1 cellular context compared by ENCODE assay signal in the genomic region with DNA sequence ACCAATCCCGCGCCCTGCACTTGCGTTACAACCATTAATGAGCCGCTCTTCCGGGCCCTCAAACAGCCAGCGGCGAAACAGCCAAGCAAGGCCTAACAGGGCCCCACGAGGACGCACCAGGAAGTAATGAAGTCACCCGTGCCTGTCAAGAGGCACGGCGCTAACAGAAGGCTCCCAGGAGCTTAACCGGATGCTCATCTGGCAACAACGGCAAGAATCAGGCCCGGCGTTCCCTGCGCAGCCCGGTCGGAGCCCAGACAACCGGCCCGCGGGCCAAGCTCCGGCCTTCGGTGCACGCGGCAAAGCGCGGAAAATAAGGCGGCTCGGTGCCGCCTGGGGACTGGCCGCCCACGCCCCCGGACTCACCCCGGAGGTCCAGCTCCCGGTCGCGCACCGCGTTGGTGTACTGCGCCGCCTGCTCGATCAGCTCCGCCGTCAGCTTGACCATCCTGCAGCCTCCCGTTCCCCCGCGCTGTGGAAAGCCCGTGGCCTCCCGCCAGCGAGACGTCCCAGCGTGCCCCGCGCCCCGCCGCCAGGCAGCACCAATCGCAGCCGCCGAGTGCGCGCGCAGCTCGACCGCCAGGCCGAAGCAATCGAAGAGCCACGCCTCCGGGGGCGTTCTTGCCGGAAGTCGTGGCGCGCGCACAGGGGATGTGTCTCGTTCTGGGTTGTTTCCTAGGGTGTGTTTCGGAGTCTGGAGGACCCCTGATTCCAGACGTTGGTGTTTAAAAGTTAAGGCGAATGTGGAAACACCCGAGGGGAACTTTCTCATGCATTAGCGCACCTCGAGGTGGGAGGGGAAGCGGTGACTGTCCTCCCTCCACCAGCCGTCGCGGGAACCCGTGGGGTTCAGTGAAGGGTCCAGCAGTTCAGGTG.
TF ChIP-seq lines count a peak whose summit lies in the region.

A gene (minus strand): TSS at position 518 of the 876 bp plus-strand sequence. CDS start 70 bp downstream, at position 448.

TF ChIP-seq in HepG2, 621 proteins besides CTCF, POLR2A, EP300 and RAD21 (continued from another document and continues in another):
- TF ChIP-seq TGIF2 (CRISPR knock-in tag; IDR thresholded peaks at IDR 0.05) (peak; percentile 97), HMG20B (CRISPR knock-in tag; conservative IDR thresholded peaks at IDR 0.05) (no peak; the same call in none of the 2 replicates), CAMTA2 (CRISPR knock-in tag; IDR thresholded peaks at IDR 0.05; ENCODE audit: borderline replicate concordance) (peak; percentile 78; the same call in 1 of the 2 replicates), CBX2 (IDR thresholded peaks at IDR 0.05; ENCODE audit: low read depth, low read length) (no peak), CBX2 (CRISPR knock-in tag; IDR thresholded peaks at IDR 0.05; ENCODE audit: low read depth) (peak; percentile 29; the same call in 1 of the 2 replicates), CREB1 (IDR thresholded peaks at IDR 0.05) (peak; percentile 44), CREB1 (CRISPR knock-in tag; IDR thresholded peaks at IDR 0.05) (no peak), ZNF768 (CRISPR knock-in tag; IDR thresholded peaks at IDR 0.05) (peak; percentile 70), ZNF235 (CRISPR knock-in tag; IDR thresholded peaks at IDR 0.05; ENCODE audit: borderline replicate concordance) (peak; percentile 62; the same call in 1 of the 2 replicates), KLF6 (CRISPR knock-in tag; IDR thresholded peaks at IDR 0.05) (peak; percentile 84; the same call in 1 of the 2 replicates), FOXA1 (IDR thresholded peaks at IDR 0.05) (no peak), FOXA1 (CRISPR knock-in tag; IDR thresholded peaks at IDR 0.05) (peak; percentile 31; the same call in 1 of the 2 replicates), NR2F6 (IDR thresholded peaks at IDR 0.05) (no peak), NR2F6 (CRISPR knock-in tag; IDR thresholded peaks at IDR 0.05) (0 out of 2 replicates have a peak, but pooled peaks have one; percentile 29), SSRP1 (CRISPR knock-in tag; IDR thresholded peaks at IDR 0.05) (no peak; the same call in 1 of the 2 replicates), ZNF850 (CRISPR knock-in tag; conservative IDR thresholded peaks at IDR 0.05) (peak; percentile 58; the same call in 1 of the 2 replicates), ZNF547 (CRISPR knock-in tag; IDR thresholded peaks at IDR 0.05) (no peak), ZNF644 (CRISPR knock-in tag; IDR thresholded peaks at IDR 0.05; ENCODE audit: low read depth) (no peak), ERF (CRISPR knock-in tag; IDR thresholded peaks at IDR 0.05) (peak; percentile 86), EEA1 (CRISPR knock-in tag; IDR thresholded peaks at IDR 0.05; ENCODE audit: borderline replicate concordance) (0 out of 2 replicates have a peak, but pooled peaks have one; percentile 26), ZNF430 (CRISPR knock-in tag; IDR thresholded peaks at IDR 0.05) (peak; percentile 91), HOXA7 (CRISPR knock-in tag; IDR thresholded peaks at IDR 0.05) (no peak), PAX8 (CRISPR knock-in tag; IDR thresholded peaks at IDR 0.05; ENCODE audit: borderline replicate concordance) (0 out of 2 replicates have a peak, but pooled peaks have one; percentile 95), ZNF790 (CRISPR knock-in tag; IDR thresholded peaks at IDR 0.05; ENCODE audit: borderline replicate concordance) (no peak), ZNF724P (CRISPR knock-in tag; IDR thresholded peaks at IDR 0.05; ENCODE audit: borderline replicate concordance) (peak; percentile 67), ZNF138 (CRISPR knock-in tag; IDR thresholded peaks at IDR 0.05; ENCODE audit: low read depth) (peak; percentile 65; the same call in 1 of the 2 replicates), SNAPC2 (CRISPR knock-in tag; IDR thresholded peaks at IDR 0.05) (no peak; the same call in 1 of the 2 replicates), PHF5A (CRISPR knock-in tag; IDR thresholded peaks at IDR 0.05; ENCODE audit: low read depth, unreplicated experiment) (peak; percentile 95), SKI (IDR thresholded peaks at IDR 0.05; ENCODE audit: partially characterized antibody) (peak; percentile 53), ZSCAN29 (CRISPR knock-in tag; conservative IDR thresholded peaks at IDR 0.05) (peak; percentile 89), JUNB (CRISPR knock-in tag; IDR thresholded peaks at IDR 0.05; ENCODE audit: borderline replicate concordance) (peak; percentile 60; the same call in 1 of the 2 replicates), ZNF296 (CRISPR knock-in tag; conservative IDR thresholded peaks at IDR 0.05) (0 out of 2 replicates have a peak, but pooled peaks have one; percentile 4), NFKBIZ (CRISPR knock-in tag; IDR thresholded peaks at IDR 0.05) (peak; percentile 84; the same call in 1 of the 2 replicates), ZNF333 (CRISPR knock-in tag; IDR thresholded peaks at IDR 0.05; ENCODE audit: borderline replicate concordance) (peak; percentile 77; the same call in 1 of the 2 replicates)
- TF ChIP-seq, protein P1, sequence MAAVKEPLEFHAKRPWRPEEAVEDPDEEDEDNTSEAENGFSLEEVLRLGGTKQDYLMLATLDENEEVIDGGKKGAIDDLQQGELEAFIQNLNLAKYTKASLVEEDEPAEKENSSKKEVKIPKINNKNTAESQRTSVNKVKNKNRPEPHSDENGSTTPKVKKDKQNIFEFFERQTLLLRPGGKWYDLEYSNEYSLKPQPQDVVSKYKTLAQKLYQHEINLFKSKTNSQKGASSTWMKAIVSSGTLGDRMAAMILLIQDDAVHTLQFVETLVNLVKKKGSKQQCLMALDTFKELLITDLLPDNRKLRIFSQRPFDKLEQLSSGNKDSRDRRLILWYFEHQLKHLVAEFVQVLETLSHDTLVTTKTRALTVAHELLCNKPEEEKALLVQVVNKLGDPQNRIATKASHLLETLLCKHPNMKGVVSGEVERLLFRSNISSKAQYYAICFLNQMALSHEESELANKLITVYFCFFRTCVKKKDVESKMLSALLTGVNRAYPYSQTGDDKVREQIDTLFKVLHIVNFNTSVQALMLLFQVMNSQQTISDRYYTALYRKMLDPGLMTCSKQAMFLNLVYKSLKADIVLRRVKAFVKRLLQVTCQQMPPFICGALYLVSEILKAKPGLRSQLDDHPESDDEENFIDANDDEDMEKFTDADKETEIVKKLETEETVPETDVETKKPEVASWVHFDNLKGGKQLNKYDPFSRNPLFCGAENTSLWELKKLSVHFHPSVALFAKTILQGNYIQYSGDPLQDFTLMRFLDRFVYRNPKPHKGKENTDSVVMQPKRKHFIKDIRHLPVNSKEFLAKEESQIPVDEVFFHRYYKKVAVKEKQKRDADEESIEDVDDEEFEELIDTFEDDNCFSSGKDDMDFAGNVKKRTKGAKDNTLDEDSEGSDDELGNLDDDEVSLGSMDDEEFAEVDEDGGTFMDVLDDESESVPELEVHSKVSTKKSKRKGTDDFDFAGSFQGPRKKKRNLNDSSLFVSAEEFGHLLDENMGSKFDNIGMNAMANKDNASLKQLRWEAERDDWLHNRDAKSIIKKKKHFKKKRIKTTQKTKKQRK (IDR thresholded peaks at IDR 0.05; ENCODE audit: low read length), result no peak
- TF ChIP-seq, protein P2, sequence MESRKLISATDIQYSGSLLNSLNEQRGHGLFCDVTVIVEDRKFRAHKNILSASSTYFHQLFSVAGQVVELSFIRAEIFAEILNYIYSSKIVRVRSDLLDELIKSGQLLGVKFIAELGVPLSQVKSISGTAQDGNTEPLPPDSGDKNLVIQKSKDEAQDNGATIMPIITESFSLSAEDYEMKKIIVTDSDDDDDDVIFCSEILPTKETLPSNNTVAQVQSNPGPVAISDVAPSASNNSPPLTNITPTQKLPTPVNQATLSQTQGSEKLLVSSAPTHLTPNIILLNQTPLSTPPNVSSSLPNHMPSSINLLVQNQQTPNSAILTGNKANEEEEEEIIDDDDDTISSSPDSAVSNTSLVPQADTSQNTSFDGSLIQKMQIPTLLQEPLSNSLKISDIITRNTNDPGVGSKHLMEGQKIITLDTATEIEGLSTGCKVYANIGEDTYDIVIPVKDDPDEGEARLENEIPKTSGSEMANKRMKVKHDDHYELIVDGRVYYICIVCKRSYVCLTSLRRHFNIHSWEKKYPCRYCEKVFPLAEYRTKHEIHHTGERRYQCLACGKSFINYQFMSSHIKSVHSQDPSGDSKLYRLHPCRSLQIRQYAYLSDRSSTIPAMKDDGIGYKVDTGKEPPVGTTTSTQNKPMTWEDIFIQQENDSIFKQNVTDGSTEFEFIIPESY (CRISPR knock-in tag; IDR thresholded peaks at IDR 0.05), result peak; percentile 38; the same call in 1 of the 2 replicates
- TF ChIP-seq, protein P3, sequence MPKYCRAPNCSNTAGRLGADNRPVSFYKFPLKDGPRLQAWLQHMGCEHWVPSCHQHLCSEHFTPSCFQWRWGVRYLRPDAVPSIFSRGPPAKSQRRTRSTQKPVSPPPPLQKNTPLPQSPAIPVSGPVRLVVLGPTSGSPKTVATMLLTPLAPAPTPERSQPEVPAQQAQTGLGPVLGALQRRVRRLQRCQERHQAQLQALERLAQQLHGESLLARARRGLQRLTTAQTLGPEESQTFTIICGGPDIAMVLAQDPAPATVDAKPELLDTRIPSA (CRISPR knock-in tag; IDR thresholded peaks at IDR 0.05; ENCODE audit: borderline replicate concordance), result no peak; the same call in 1 of the 2 replicates
- TF ChIP-seq, protein P4, sequence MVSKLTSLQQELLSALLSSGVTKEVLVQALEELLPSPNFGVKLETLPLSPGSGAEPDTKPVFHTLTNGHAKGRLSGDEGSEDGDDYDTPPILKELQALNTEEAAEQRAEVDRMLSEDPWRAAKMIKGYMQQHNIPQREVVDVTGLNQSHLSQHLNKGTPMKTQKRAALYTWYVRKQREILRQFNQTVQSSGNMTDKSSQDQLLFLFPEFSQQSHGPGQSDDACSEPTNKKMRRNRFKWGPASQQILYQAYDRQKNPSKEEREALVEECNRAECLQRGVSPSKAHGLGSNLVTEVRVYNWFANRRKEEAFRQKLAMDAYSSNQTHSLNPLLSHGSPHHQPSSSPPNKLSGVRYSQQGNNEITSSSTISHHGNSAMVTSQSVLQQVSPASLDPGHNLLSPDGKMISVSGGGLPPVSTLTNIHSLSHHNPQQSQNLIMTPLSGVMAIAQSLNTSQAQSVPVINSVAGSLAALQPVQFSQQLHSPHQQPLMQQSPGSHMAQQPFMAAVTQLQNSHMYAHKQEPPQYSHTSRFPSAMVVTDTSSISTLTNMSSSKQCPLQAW (CRISPR knock-in tag; IDR thresholded peaks at IDR 0.05), result peak; percentile 93
- TF ChIP-seq, protein P5, sequence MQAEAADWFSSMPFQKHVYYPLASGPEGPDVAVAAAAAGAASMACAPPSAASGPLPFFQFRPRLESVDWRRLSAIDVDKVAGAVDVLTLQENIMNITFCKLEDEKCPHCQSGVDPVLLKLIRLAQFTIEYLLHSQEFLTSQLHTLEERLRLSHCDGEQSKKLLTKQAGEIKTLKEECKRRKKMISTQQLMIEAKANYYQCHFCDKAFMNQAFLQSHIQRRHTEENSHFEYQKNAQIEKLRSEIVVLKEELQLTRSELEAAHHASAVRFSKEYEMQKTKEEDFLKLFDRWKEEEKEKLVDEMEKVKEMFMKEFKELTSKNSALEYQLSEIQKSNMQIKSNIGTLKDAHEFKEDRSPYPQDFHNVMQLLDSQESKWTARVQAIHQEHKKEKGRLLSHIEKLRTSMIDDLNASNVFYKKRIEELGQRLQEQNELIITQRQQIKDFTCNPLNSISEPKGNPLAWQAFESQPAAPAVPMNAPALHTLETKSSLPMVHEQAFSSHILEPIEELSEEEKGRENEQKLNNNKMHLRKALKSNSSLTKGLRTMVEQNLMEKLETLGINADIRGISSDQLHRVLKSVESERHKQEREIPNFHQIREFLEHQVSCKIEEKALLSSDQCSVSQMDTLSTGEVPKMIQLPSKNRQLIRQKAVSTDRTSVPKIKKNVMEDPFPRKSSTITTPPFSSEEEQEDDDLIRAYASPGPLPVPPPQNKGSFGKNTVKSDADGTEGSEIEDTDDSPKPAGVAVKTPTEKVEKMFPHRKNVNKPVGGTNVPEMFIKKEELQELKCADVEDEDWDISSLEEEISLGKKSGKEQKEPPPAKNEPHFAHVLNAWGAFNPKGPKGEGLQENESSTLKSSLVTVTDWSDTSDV (CRISPR knock-in tag; IDR thresholded peaks at IDR 0.05), result peak; percentile 92
- TF ChIP-seq, protein P6, sequence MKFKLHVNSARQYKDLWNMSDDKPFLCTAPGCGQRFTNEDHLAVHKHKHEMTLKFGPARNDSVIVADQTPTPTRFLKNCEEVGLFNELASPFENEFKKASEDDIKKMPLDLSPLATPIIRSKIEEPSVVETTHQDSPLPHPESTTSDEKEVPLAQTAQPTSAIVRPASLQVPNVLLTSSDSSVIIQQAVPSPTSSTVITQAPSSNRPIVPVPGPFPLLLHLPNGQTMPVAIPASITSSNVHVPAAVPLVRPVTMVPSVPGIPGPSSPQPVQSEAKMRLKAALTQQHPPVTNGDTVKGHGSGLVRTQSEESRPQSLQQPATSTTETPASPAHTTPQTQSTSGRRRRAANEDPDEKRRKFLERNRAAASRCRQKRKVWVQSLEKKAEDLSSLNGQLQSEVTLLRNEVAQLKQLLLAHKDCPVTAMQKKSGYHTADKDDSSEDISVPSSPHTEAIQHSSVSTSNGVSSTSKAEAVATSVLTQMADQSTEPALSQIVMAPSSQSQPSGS (CRISPR knock-in tag; IDR thresholded peaks at IDR 0.05), result peak; percentile 78; the same call in 1 of the 2 replicates
- TF ChIP-seq, protein P7, sequence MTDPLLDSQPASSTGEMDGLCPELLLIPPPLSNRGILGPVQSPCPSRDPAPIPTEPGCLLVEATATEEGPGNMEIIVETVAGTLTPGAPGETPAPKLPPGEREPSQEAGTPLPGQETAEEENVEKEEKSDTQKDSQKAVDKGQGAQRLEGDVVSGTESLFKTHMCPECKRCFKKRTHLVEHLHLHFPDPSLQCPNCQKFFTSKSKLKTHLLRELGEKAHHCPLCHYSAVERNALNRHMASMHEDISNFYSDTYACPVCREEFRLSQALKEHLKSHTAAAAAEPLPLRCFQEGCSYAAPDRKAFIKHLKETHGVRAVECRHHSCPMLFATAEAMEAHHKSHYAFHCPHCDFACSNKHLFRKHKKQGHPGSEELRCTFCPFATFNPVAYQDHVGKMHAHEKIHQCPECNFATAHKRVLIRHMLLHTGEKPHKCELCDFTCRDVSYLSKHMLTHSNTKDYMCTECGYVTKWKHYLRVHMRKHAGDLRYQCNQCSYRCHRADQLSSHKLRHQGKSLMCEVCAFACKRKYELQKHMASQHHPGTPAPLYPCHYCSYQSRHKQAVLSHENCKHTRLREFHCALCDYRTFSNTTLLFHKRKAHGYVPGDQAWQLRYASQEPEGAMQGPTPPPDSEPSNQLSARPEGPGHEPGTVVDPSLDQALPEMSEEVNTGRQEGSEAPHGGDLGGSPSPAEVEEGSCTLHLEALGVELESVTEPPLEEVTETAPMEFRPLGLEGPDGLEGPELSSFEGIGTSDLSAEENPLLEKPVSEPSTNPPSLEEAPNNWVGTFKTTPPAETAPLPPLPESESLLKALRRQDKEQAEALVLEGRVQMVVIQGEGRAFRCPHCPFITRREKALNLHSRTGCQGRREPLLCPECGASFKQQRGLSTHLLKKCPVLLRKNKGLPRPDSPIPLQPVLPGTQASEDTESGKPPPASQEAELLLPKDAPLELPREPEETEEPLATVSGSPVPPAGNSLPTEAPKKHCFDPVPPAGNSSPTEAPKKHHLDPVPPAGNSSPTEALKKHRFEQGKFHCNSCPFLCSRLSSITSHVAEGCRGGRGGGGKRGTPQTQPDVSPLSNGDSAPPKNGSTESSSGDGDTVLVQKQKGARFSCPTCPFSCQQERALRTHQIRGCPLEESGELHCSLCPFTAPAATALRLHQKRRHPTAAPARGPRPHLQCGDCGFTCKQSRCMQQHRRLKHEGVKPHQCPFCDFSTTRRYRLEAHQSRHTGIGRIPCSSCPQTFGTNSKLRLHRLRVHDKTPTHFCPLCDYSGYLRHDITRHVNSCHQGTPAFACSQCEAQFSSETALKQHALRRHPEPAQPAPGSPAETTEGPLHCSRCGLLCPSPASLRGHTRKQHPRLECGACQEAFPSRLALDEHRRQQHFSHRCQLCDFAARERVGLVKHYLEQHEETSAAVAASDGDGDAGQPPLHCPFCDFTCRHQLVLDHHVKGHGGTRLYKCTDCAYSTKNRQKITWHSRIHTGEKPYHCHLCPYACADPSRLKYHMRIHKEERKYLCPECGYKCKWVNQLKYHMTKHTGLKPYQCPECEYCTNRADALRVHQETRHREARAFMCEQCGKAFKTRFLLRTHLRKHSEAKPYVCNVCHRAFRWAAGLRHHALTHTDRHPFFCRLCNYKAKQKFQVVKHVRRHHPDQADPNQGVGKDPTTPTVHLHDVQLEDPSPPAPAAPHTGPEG (CRISPR knock-in tag; IDR thresholded peaks at IDR 0.05), result peak; percentile 37
